ENCODE assay signal across 8 cellular contexts in genomic region chr6:4313044-4313686, GRCh38.
A peak's percentile ranks its signal among the peaks of the same experiment; 100 is the strongest.
DNase-seq lines count a peak whose midpoint lies in the region; ATAC-seq and TF ChIP-seq lines count a peak whose summit lies in the region.

No MANE protein-coding gene starts in this region.

- no peaks in the 10 kb centered on the region for H3K79me2 ChIP-seq in SU-DHL-6 (ENCODE audit: insufficient read depth, low read length)

- H3K9ac ChIP-seq in SU-DHL-6 (ENCODE audit: low read length), result no peak overlapping the region

- DNase-seq in DMS53 (lab: John Stamatoyannopoulos, UW), result peak; percentile 60
- no peak for DNase-seq in DMS53 treated with DMSO at 0.1 percent for 48 hours (lab: John Stamatoyannopoulos, UW; ENCODE audit: unreplicated experiment)
- peak; percentile 85 for DNase-seq in glomerular visceral epithelial cell (ENCODE audit: extremely low spot score)
- DNase-seq in thoracic aorta (ENCODE audit: low spot score), result peak; percentile 21
- DNase-seq in NCI-H1694 (lab: John Stamatoyannopoulos, UW), result no peak
- no peak for DNase-seq in stimulated activated naive CD4-positive, alpha-beta T cell treated with Interleukin-2 at 50 U/mL for 16 hours (lab: John Stamatoyannopoulos, UW)

- peaks cover 7 to 13% of the 10 kb centered on the region in 2 donors for H3K4me1 ChIP-seq in thoracic aorta (ENCODE audit: control insufficient read depth in 1 of 2, low read depth in 2 of 2)

- ATAC-seq in thoracic aorta (ENCODE audit: insufficient number of reproducible peaks, low FRiP score, low read depth) (peak; percentile 41), GM21381 (IDR thresholded peaks at IDR 0.05; ENCODE audit: unreplicated experiment) (no peak)

- H2AFZ ChIP-seq in SU-DHL-6 (ENCODE audit: low read depth, low read length, severe bottlenecking), result no peak overlapping the region

- no peaks in the 10 kb centered on the region for H3F3A ChIP-seq in SU-DHL-6 (ENCODE audit: insufficient read depth)

- H3K9me3 ChIP-seq in SU-DHL-6 (ENCODE audit: insufficient read depth, low read length), result peaks cover 6% of the 10 kb centered on the region; the same call in 1 of the 2 replicates
- peaks cover 10% of the 10 kb centered on the region for H3K9me3 ChIP-seq in thoracic aorta

- H3K4me2 ChIP-seq in SU-DHL-6 (ENCODE audit: low read depth, low read length, poor library complexity, severe bottlenecking), result no peak overlapping the region

- no peak overlapping the region for H3K27ac ChIP-seq in SU-DHL-6 (ENCODE audit: low read depth, low read length)
- H3K27ac ChIP-seq in thoracic aorta, result peak overlapping the region in 1 of 2 donors; percentile 73

- H3K4me3 ChIP-seq in SU-DHL-6 (ENCODE audit: insufficient read depth, low read length, poor library complexity, severe bottlenecking), result no peak overlapping the region
- peak overlapping the region; percentile 21 for H3K4me3 ChIP-seq in thoracic aorta

- no peaks in the 10 kb centered on the region for H4K20me1 ChIP-seq in SU-DHL-6 (ENCODE audit: low read depth, low read length)

- no peaks in the 10 kb centered on the region for H3K9me2 ChIP-seq in SU-DHL-6 (replicated peaks; ENCODE audit: insufficient read depth, low read length)

- TF ChIP-seq CTCF in SU-DHL-6 (IDR thresholded peaks at IDR 0.05; ENCODE audit: insufficient read depth, low read length, poor library complexity, severe bottlenecking) (peak; percentile 43), thoracic aorta (IDR thresholded peaks at IDR 0.05) (peak; percentile 6)

- no peaks in the 10 kb centered on the region for H3K36me3 ChIP-seq in SU-DHL-6 (ENCODE audit: low read length)
- no peaks in the 10 kb centered on the region for H3K36me3 ChIP-seq in thoracic aorta

- H3K27me3 ChIP-seq in SU-DHL-6 (ENCODE audit: low read length), result no peaks in the 10 kb centered on the region
- H3K27me3 ChIP-seq in thoracic aorta (replicated peaks; ENCODE audit: insufficient read depth), result no peaks in the 10 kb centered on the region

Comparison
In these comparisons a context has a peak if more than half of its experiments do, and no peak if none do; other contexts are left out.
1. DNase-seq: peak in DMS53 (single experiment), glomerular visceral epithelial cell (single experiment) and thoracic aorta (single experiment); none in DMS53 treated with DMSO at 0.1 percent for 48 hours (single experiment), NCI-H1694 (single experiment) and stimulated activated naive CD4-positive, alpha-beta T cell treated with Interleukin-2 at 50 U/mL for 16 hours (single experiment).